ENCODE assay signal across 1 cellular context in the genomic region with DNA sequence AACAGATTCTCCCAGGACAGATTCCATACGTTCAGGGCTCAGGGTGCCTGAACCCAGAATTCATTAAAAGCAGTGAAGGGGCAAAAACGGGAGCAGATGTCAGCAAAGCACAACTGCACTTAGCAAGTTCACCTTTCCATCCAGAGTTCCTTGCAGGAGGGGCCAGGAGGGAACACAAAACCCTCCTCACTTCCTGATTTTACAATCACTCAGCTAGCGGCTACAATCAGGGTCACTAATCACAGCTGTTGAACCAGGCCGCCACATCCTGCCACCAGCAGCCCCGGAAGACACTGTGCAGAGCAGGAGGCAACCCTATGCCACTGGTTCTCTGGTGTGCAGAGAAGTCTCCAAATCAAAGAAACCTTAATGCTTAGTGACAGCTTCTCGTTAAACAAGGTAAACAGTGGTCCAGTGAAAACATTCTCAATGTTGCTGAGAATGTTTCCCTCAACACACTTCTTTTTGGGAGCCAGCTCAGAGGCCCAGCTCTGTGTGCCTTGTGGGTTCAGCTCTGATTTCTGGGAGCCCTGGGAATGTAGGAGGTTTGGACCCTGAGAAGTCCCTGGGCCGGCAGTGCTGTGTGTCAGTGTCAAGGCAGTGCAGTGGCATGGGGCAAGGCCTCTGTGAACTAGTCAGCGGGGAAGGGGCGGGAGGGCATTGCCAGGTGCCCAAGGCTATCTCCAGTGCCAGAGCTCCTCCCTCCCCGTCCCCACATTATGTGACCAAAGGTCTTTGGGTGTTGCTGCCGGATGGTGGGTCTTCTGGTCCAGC.
TF ChIP-seq lines count a peak whose summit lies in the region.

No MANE protein-coding gene starts in this region.

TF ChIP-seq in GM12878, 131 proteins besides CTCF, POLR2A, EP300 and RAD21 (continued from another document and continues in another):
- TF ChIP-seq, protein P1, sequence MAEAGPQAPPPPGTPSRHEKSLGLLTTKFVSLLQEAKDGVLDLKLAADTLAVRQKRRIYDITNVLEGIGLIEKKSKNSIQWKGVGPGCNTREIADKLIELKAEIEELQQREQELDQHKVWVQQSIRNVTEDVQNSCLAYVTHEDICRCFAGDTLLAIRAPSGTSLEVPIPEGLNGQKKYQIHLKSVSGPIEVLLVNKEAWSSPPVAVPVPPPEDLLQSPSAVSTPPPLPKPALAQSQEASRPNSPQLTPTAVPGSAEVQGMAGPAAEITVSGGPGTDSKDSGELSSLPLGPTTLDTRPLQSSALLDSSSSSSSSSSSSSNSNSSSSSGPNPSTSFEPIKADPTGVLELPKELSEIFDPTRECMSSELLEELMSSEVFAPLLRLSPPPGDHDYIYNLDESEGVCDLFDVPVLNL (IDR thresholded peaks at IDR 0.05; ENCODE audit: low read depth, low read length) = no peak
- TF ChIP-seq ATF7 (IDR thresholded peaks at IDR 0.05; ENCODE audit: low read depth) = no peak
- TF ChIP-seq, protein P2, sequence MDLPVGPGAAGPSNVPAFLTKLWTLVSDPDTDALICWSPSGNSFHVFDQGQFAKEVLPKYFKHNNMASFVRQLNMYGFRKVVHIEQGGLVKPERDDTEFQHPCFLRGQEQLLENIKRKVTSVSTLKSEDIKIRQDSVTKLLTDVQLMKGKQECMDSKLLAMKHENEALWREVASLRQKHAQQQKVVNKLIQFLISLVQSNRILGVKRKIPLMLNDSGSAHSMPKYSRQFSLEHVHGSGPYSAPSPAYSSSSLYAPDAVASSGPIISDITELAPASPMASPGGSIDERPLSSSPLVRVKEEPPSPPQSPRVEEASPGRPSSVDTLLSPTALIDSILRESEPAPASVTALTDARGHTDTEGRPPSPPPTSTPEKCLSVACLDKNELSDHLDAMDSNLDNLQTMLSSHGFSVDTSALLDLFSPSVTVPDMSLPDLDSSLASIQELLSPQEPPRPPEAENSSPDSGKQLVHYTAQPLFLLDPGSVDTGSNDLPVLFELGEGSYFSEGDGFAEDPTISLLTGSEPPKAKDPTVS (IDR thresholded peaks at IDR 0.05; ENCODE audit: low read depth, low read length) = no peak
- TF ChIP-seq NR2F1 (conservative IDR thresholded peaks at IDR 0.05) = peak; percentile 90
- no peak for TF ChIP-seq JUND (IDR thresholded peaks at IDR 0.05; ENCODE audit: low read depth, low read length)
- TF ChIP-seq, protein P3, sequence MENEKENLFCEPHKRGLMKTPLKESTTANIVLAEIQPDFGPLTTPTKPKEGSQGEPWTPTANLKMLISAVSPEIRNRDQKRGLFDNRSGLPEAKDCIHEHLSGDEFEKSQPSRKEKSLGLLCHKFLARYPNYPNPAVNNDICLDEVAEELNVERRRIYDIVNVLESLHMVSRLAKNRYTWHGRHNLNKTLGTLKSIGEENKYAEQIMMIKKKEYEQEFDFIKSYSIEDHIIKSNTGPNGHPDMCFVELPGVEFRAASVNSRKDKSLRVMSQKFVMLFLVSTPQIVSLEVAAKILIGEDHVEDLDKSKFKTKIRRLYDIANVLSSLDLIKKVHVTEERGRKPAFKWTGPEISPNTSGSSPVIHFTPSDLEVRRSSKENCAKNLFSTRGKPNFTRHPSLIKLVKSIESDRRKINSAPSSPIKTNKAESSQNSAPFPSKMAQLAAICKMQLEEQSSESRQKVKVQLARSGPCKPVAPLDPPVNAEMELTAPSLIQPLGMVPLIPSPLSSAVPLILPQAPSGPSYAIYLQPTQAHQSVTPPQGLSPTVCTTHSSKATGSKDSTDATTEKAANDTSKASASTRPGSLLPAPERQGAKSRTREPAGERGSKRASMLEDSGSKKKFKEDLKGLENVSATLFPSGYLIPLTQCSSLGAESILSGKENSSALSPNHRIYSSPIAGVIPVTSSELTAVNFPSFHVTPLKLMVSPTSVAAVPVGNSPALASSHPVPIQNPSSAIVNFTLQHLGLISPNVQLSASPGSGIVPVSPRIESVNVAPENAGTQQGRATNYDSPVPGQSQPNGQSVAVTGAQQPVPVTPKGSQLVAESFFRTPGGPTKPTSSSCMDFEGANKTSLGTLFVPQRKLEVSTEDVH (IDR thresholded peaks at IDR 0.05; ENCODE audit: low read depth, partially characterized antibody) = no peak
- TF ChIP-seq, protein P4, sequence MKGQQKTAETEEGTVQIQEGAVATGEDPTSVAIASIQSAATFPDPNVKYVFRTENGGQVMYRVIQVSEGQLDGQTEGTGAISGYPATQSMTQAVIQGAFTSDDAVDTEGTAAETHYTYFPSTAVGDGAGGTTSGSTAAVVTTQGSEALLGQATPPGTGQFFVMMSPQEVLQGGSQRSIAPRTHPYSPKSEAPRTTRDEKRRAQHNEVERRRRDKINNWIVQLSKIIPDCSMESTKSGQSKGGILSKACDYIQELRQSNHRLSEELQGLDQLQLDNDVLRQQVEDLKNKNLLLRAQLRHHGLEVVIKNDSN (IDR thresholded peaks at IDR 0.05; ENCODE audit: borderline replicate concordance, extremely low read length, insufficient read depth, low read depth, low read length) = no peak
- TF ChIP-seq NR2C1 (IDR thresholded peaks at IDR 0.05) = peak; percentile 81
- no peak for TF ChIP-seq NFYA (IDR thresholded peaks at IDR 0.05; ENCODE audit: borderline replicate concordance, low read depth, low read length)
- TF ChIP-seq CREM (IDR thresholded peaks at IDR 0.05; ENCODE audit: low read depth) = peak; percentile 56; the same call in 1 of the 2 replicates
- no peak for TF ChIP-seq ESRRA (IDR thresholded peaks at IDR 0.05; ENCODE audit: low read length)
- TF ChIP-seq SMAD1 (IDR thresholded peaks at IDR 0.05; ENCODE audit: low read depth, partially characterized antibody) = peak; percentile 59
- TF ChIP-seq MYB (IDR thresholded peaks at IDR 0.05; ENCODE audit: borderline replicate concordance, low read depth, low read length) = no peak
- TF ChIP-seq, protein P5, sequence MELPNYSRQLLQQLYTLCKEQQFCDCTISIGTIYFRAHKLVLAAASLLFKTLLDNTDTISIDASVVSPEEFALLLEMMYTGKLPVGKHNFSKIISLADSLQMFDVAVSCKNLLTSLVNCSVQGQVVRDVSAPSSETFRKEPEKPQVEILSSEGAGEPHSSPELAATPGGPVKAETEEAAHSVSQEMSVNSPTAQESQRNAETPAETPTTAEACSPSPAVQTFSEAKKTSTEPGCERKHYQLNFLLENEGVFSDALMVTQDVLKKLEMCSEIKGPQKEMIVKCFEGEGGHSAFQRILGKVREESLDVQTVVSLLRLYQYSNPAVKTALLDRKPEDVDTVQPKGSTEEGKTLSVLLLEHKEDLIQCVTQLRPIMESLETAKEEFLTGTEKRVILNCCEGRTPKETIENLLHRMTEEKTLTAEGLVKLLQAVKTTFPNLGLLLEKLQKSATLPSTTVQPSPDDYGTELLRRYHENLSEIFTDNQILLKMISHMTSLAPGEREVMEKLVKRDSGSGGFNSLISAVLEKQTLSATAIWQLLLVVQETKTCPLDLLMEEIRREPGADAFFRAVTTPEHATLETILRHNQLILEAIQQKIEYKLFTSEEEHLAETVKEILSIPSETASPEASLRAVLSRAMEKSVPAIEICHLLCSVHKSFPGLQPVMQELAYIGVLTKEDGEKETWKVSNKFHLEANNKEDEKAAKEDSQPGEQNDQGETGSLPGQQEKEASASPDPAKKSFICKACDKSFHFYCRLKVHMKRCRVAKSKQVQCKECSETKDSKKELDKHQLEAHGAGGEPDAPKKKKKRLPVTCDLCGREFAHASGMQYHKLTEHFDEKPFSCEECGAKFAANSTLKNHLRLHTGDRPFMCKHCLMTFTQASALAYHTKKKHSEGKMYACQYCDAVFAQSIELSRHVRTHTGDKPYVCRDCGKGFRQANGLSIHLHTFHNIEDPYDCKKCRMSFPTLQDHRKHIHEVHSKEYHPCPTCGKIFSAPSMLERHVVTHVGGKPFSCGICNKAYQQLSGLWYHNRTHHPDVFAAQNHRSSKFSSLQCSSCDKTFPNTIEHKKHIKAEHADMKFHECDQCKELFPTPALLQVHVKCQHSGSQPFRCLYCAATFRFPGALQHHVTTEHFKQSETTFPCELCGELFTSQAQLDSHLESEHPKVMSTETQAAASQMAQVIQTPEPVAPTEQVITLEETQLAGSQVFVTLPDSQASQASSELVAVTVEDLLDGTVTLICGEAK (IDR thresholded peaks at IDR 0.05; ENCODE audit: borderline replicate concordance) = peak; percentile 43; the same call in 1 of the 2 replicates
- TF ChIP-seq DPF2 (IDR thresholded peaks at IDR 0.05) = peak; percentile 69
- TF ChIP-seq, protein P6, sequence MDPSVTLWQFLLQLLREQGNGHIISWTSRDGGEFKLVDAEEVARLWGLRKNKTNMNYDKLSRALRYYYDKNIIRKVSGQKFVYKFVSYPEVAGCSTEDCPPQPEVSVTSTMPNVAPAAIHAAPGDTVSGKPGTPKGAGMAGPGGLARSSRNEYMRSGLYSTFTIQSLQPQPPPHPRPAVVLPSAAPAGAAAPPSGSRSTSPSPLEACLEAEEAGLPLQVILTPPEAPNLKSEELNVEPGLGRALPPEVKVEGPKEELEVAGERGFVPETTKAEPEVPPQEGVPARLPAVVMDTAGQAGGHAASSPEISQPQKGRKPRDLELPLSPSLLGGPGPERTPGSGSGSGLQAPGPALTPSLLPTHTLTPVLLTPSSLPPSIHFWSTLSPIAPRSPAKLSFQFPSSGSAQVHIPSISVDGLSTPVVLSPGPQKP (IDR thresholded peaks at IDR 0.05; ENCODE audit: low read depth, low read length) = no peak
- TF ChIP-seq, protein P7, sequence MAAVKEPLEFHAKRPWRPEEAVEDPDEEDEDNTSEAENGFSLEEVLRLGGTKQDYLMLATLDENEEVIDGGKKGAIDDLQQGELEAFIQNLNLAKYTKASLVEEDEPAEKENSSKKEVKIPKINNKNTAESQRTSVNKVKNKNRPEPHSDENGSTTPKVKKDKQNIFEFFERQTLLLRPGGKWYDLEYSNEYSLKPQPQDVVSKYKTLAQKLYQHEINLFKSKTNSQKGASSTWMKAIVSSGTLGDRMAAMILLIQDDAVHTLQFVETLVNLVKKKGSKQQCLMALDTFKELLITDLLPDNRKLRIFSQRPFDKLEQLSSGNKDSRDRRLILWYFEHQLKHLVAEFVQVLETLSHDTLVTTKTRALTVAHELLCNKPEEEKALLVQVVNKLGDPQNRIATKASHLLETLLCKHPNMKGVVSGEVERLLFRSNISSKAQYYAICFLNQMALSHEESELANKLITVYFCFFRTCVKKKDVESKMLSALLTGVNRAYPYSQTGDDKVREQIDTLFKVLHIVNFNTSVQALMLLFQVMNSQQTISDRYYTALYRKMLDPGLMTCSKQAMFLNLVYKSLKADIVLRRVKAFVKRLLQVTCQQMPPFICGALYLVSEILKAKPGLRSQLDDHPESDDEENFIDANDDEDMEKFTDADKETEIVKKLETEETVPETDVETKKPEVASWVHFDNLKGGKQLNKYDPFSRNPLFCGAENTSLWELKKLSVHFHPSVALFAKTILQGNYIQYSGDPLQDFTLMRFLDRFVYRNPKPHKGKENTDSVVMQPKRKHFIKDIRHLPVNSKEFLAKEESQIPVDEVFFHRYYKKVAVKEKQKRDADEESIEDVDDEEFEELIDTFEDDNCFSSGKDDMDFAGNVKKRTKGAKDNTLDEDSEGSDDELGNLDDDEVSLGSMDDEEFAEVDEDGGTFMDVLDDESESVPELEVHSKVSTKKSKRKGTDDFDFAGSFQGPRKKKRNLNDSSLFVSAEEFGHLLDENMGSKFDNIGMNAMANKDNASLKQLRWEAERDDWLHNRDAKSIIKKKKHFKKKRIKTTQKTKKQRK (IDR thresholded peaks at IDR 0.05; ENCODE audit: low read depth, low read length) = no peak
- no peak for TF ChIP-seq BRCA1 (IDR thresholded peaks at IDR 0.05; ENCODE audit: low read depth, low read length)
- TF ChIP-seq YBX1 (IDR thresholded peaks at IDR 0.05) = no peak
- TF ChIP-seq, protein P8, sequence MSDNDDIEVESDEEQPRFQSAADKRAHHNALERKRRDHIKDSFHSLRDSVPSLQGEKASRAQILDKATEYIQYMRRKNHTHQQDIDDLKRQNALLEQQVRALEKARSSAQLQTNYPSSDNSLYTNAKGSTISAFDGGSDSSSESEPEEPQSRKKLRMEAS (IDR thresholded peaks at IDR 0.05; ENCODE audit: low read depth, low read length) = 0 out of 2 replicates have a peak, but pooled peaks have one; percentile 37
- peak; percentile 71 for TF ChIP-seq PAX5 (IDR thresholded peaks at IDR 0.05; ENCODE audit: borderline replicate concordance, low read depth, low read length)
- TF ChIP-seq, protein P9, sequence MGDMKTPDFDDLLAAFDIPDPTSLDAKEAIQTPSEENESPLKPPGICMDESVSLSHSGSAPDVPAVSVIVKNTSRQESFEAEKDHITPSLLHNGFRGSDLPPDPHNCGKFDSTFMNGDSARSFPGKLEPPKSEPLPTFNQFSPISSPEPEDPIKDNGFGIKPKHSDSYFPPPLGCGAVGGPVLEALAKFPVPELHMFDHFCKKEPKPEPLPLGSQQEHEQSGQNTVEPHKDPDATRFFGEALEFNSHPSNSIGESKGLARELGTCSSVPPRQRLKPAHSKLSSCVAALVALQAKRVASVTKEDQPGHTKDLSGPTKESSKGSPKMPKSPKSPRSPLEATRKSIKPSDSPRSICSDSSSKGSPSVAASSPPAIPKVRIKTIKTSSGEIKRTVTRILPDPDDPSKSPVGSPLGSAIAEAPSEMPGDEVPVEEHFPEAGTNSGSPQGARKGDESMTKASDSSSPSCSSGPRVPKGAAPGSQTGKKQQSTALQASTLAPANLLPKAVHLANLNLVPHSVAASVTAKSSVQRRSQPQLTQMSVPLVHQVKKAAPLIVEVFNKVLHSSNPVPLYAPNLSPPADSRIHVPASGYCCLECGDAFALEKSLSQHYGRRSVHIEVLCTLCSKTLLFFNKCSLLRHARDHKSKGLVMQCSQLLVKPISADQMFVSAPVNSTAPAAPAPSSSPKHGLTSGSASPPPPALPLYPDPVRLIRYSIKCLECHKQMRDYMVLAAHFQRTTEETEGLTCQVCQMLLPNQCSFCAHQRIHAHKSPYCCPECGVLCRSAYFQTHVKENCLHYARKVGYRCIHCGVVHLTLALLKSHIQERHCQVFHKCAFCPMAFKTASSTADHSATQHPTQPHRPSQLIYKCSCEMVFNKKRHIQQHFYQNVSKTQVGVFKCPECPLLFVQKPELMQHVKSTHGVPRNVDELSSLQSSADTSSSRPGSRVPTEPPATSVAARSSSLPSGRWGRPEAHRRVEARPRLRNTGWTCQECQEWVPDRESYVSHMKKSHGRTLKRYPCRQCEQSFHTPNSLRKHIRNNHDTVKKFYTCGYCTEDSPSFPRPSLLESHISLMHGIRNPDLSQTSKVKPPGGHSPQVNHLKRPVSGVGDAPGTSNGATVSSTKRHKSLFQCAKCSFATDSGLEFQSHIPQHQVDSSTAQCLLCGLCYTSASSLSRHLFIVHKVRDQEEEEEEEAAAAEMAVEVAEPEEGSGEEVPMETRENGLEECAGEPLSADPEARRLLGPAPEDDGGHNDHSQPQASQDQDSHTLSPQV (IDR thresholded peaks at IDR 0.05) = peak; percentile 27; the same call in 1 of the 2 replicates
- TF ChIP-seq HDAC6 (IDR thresholded peaks at IDR 0.05; ENCODE audit: unreplicated experiment) = no peak
- peak; percentile 46; the same call in 1 of the 2 replicates for TF ChIP-seq RB1 (IDR thresholded peaks at IDR 0.05; ENCODE audit: borderline replicate concordance)
- TF ChIP-seq, protein P10, sequence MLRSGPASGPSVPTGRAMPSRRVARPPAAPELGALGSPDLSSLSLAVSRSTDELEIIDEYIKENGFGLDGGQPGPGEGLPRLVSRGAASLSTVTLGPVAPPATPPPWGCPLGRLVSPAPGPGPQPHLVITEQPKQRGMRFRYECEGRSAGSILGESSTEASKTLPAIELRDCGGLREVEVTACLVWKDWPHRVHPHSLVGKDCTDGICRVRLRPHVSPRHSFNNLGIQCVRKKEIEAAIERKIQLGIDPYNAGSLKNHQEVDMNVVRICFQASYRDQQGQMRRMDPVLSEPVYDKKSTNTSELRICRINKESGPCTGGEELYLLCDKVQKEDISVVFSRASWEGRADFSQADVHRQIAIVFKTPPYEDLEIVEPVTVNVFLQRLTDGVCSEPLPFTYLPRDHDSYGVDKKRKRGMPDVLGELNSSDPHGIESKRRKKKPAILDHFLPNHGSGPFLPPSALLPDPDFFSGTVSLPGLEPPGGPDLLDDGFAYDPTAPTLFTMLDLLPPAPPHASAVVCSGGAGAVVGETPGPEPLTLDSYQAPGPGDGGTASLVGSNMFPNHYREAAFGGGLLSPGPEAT (IDR thresholded peaks at IDR 0.05; ENCODE audit: low read depth) = peak; percentile 31
- TF ChIP-seq ETV6 (conservative IDR thresholded peaks at IDR 0.05 in 1 of 2, IDR thresholded peaks at IDR 0.05 in 1 of 2; ENCODE audit: borderline replicate concordance in 1 of 2, low read depth in 1 of 2) = peak in 1 of 2 experiments; percentile 71; a peak in 1 of 4 replicates
- no peak for TF ChIP-seq CBX3 (IDR thresholded peaks at IDR 0.05; ENCODE audit: borderline replicate concordance, low read depth)
- no peak for TF ChIP-seq ASH2L (IDR thresholded peaks at IDR 0.05; ENCODE audit: borderline replicate concordance, low read depth)
